ENCODE assay signal across 1 cellular context in the genomic region with DNA sequence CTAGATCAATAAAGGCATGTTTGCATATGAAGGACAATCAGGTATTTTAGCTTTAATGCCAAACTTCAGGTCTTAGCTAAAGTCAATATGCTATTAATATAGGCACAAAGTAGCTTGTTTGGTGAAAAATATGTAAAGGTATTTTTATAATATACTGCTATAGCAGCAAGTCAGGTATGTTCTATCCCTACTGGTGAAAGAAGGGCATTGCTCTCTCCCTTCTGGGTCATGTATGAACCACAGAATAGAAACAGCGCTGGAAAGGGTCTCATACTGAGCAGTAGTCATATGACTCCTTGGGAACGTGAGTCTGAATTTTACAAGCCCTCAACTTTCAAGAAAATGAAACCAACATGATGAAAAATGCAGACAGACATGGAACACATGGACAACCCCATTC.
TF ChIP-seq lines count a peak whose summit lies in the region.

No MANE protein-coding gene starts in this region.

TF ChIP-seq in GM23338, 12 proteins besides CTCF, POLR2A, EP300 and RAD21 (continued from another document):
- TF ChIP-seq, protein P1, sequence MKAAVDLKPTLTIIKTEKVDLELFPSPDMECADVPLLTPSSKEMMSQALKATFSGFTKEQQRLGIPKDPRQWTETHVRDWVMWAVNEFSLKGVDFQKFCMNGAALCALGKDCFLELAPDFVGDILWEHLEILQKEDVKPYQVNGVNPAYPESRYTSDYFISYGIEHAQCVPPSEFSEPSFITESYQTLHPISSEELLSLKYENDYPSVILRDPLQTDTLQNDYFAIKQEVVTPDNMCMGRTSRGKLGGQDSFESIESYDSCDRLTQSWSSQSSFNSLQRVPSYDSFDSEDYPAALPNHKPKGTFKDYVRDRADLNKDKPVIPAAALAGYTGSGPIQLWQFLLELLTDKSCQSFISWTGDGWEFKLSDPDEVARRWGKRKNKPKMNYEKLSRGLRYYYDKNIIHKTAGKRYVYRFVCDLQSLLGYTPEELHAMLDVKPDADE (IDR thresholded peaks at IDR 0.05) = no peak
